Comparison of ENCODE assay signal across 1 cellular context in genomic region chr15:34154725-34155204, GRCh38.
TF ChIP-seq lines count a peak whose summit lies in the region.

No MANE protein-coding gene starts in this region.

TF ChIP-seq in SK-N-SH treated with all-trans-retinoic acid at 6 μM for 48 hours, 23 proteins besides CTCF, POLR2A, EP300 and RAD21 (continued from another document):
- TF ChIP-seq PATZ1 (CRISPR knock-in tag; IDR thresholded peaks at IDR 0.05; ENCODE audit: borderline replicate concordance), result no peak
- TF ChIP-seq PPARA (CRISPR knock-in tag; IDR thresholded peaks at IDR 0.05; ENCODE audit: borderline replicate concordance), result no peak
- TF ChIP-seq CSDC2 (CRISPR knock-in tag; IDR thresholded peaks at IDR 0.05), result no peak
- TF ChIP-seq SNAI2 (CRISPR knock-in tag; IDR thresholded peaks at IDR 0.05), result no peak
- no peak for TF ChIP-seq ESRRG (CRISPR knock-in tag; IDR thresholded peaks at IDR 0.05)
